In the genomic region with DNA sequence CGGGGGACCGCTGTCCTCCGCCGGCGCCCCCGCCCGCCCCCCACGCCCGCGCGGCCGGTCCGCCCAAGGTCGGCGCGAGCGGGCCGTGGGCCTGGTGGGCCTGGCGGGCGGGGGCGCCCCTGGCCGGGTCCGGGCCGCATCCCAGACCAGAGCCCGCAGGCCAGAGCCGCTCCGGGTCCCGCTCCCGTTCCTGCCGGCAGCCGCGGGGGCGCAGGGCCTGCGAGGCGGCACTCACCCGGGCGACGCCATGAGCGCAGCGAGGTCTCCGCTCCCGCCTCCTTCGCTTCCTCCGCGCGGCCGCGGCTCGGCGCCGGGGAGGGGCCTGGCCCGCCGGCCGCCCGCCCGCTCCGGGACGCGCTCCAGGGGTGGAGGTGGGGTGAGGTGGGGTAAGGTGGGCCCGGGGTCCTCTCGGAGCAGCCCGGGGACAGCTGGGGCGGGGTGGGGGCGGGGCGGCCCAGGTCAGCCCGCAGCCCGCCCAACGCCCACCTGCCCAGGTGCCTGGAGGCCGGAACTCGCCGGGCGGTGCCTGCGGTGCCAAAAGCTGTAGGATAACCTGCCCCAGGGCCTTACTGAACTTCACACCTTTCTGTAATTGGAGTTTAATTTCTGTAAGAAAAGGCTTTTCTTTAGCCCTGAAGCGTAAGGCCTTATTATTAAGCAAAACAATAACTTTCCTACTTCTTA, we compare ENCODE assay signal across 8 cellular contexts. TPM values are rescaled to one million over a fixed set of nuclear protein-coding genes. Genes with fewer than 3 reads are reported as not detected.
DNase-seq lines count a peak whose midpoint lies in the region; ATAC-seq and TF ChIP-seq lines count a peak whose summit lies in the region.

A gene with protein sequence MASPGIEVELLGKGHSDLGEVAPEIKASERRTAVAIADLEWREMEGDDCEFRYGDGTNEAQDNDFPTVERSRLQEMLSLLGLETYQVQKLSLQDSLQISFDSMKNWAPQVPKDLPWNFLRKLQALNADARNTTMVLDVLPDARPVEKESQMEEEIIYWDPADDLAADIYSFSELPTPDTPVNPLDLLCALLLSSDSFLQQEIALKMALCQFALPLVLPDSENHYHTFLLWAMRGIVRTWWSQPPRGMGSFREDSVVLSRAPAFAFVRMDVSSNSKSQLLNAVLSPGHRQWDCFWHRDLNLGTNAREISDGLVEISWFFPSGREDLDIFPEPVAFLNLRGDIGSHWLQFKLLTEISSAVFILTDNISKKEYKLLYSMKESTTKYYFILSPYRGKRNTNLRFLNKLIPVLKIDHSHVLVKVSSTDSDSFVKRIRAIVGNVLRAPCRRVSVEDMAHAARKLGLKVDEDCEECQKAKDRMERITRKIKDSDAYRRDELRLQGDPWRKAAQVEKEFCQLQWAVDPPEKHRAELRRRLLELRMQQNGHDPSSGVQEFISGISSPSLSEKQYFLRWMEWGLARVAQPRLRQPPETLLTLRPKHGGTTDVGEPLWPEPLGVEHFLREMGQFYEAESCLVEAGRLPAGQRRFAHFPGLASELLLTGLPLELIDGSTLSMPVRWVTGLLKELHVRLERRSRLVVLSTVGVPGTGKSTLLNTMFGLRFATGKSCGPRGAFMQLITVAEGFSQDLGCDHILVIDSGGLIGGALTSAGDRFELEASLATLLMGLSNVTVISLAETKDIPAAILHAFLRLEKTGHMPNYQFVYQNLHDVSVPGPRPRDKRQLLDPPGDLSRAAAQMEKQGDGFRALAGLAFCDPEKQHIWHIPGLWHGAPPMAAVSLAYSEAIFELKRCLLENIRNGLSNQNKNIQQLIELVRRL (minus strand): TSS at position 270 of the 684 bp plus-strand sequence. CDS start 21 bp downstream, at position 249.

- TF ChIP-seq POLR2A in GM19193 (IDR thresholded peaks at IDR 0.05; ENCODE audit: extremely low read depth, insufficient read depth, insufficient read length) (peak; percentile 69), Raji (IDR thresholded peaks at IDR 0.05; ENCODE audit: insufficient read depth, low read depth, low read length) (peak; percentile 57), transverse colon (IDR thresholded peaks at IDR 0.05) (no peak)

- CTCF ChIA-PET in activated naive CD4-positive, alpha-beta T cell treated with anti-CD3 and anti-CD28 coated beads, Interleukin-2, amount 10 ng/mL, durations not matched to agents 7 days and 5 days (lab: Charles Lee): no interaction called here

- H3K9ac ChIP-seq in BLaER1: peak within 1 kb of the TSS; percentile 94

- no peak for TF ChIP-seq CTCF in osteoblast (IDR thresholded peaks at IDR 0.05; ENCODE audit: extremely low read depth, low read depth, low read length)
- TF ChIP-seq CTCF in transverse colon (IDR thresholded peaks at IDR 0.05): no peak

- H3K9me3 ChIP-seq in BLaER1 (no peaks in the 10 kb centered on the region), osteoblast (ENCODE audit: low read depth, low read length) (no peaks in the 10 kb centered on the region), transverse colon (no peaks in the 10 kb centered on the region)

- peak within 1 kb of the TSS; percentile 93 for H3K27ac Mint-ChIP-seq in activated naive CD4-positive, alpha-beta T cell treated with anti-CD3 and anti-CD28 coated beads, Interleukin-2, amount 10 ng/mL, durations not matched to agents 7 days and 5 days

- ATAC-seq in HG03439 (IDR thresholded peaks at IDR 0.05; ENCODE audit: unreplicated experiment): peak; percentile 63

- 0% methylated on average over 30 of the region's 74 CpGs; no CpG with 5 or more reads in 1 of the 2 donors for WGBS in transverse colon (ENCODE audit: low coverage in 1 of 2), 2 donors

- peak; percentile 71 for DNase-seq in activated naive CD4-positive, alpha-beta T cell treated with anti-CD3 and anti-CD28 coated beads, Interleukin-2, amount 10 ng/mL, durations not matched to agents 7 days and 5 days
- peak; percentile 41 for DNase-seq in glomerular visceral epithelial cell (ENCODE audit: extremely low spot score)
- DNase-seq in osteoblast (ENCODE audit: insufficient read length, low spot score, missing footprints): peak; percentile 98
- DNase-seq in transverse colon: peak; percentile 57

- TF ChIP-seq EP300 in transverse colon (IDR thresholded peaks at IDR 0.05; ENCODE audit: low read depth): no peak

- H4K20me1 ChIP-seq in BLaER1: peaks cover 41% of the 10 kb centered on the region
- H4K20me1 ChIP-seq in osteoblast (ENCODE audit: insufficient read depth, low read length): peaks cover 33% of the 10 kb centered on the region

- peak within 1 kb of the TSS; percentile 78 for H3K4me2 ChIP-seq in BLaER1
- peak within 1 kb of the TSS; percentile 93 for H3K4me2 ChIP-seq in osteoblast (ENCODE audit: insufficient read depth, low read length)

- H3K27me3 ChIP-seq in BLaER1 (no peaks in the 10 kb centered on the region), osteoblast (ENCODE audit: insufficient read depth, low read length) (no peaks in the 10 kb centered on the region), transverse colon (no peaks in the 10 kb centered on the region)

- no peaks in the 10 kb centered on the region for H3K9me3 Mint-ChIP-seq in activated naive CD4-positive, alpha-beta T cell treated with anti-CD3 and anti-CD28 coated beads, Interleukin-2, amount 10 ng/mL, durations not matched to agents 7 days and 5 days

- H3K79me2 ChIP-seq in osteoblast (ENCODE audit: insufficient read depth, low read length): peaks cover 49% of the 10 kb centered on the region

- peak within 1 kb of the TSS; percentile 95 for H3K4me3 Mint-ChIP-seq in activated naive CD4-positive, alpha-beta T cell treated with anti-CD3 and anti-CD28 coated beads, Interleukin-2, amount 10 ng/mL, durations not matched to agents 7 days and 5 days

- peak within 1 kb of the TSS; percentile 91 for H2AFZ ChIP-seq in osteoblast (ENCODE audit: low read length)

- peaks cover 2% of the 10 kb centered on the region for H3K36me3 Mint-ChIP-seq in activated naive CD4-positive, alpha-beta T cell treated with anti-CD3 and anti-CD28 coated beads, Interleukin-2, amount 10 ng/mL, durations not matched to agents 7 days and 5 days

- no peaks in the 10 kb centered on the region for H3K27me3 Mint-ChIP-seq in activated naive CD4-positive, alpha-beta T cell treated with anti-CD3 and anti-CD28 coated beads, Interleukin-2, amount 10 ng/mL, durations not matched to agents 7 days and 5 days

- H3K4me1 Mint-ChIP-seq in activated naive CD4-positive, alpha-beta T cell treated with anti-CD3 and anti-CD28 coated beads, Interleukin-2, amount 10 ng/mL, durations not matched to agents 7 days and 5 days: peaks cover 27% of the 10 kb centered on the region

- H3K4me3 ChIP-seq in BLaER1 (peak within 1 kb of the TSS; percentile 78), osteoblast (ENCODE audit: insufficient read depth, low read length) (peak within 1 kb of the TSS; percentile 80), transverse colon (peak within 1 kb of the TSS; percentile 75 to 86 (median 80))

- peaks cover 13% of the 10 kb centered on the region; the same call in 1 of the 2 replicates for H3K36me3 ChIP-seq in BLaER1
- H3K36me3 ChIP-seq in osteoblast (ENCODE audit: insufficient read depth, low read length): peaks cover 3% of the 10 kb centered on the region
- H3K36me3 ChIP-seq in transverse colon: no peaks in the 10 kb centered on the region

- intact Hi-C loops in transverse colon (cut with DNase I; ENCODE audit: low total_unique reads): no loop called here

- H3K27ac ChIP-seq in BLaER1 (peak within 1 kb of the TSS; percentile 94), osteoblast (ENCODE audit: low read depth, low read length) (peak within 1 kb of the TSS; percentile 79), transverse colon (peak within 1 kb of the TSS; percentile 89 to 95 (median 93))

- peaks cover 27% of the 10 kb centered on the region for H3K4me1 ChIP-seq in BLaER1
- H3K4me1 ChIP-seq in osteoblast (ENCODE audit: insufficient read depth, low read length): peaks cover 19% of the 10 kb centered on the region
- H3K4me1 ChIP-seq in transverse colon: peaks cover 13 to 31% (median 23%) of the 10 kb centered on the region in 4 donors

- in situ Hi-C loops in transverse colon (cut with MboI; ENCODE audit: low pct_ligation_motif_present in 1 of 4, low pct_unique_long_range_greater_than_20kb in 1 of 4, low sequenced_read_pairs in 3 of 4): no loop called here

RNA-seq across cellular contexts. Expression of the gene that starts here (rescaled TPM):
- total RNA-seq in osteoblast (28.9 and 30.4 TPM in 2 replicates), transverse colon (10 to 100 TPM; 54.5 to 84.2 (median 58.2) TPM)

Comparison
In these comparisons a context has a peak if more than half of its experiments do, and no peak if none do; other contexts are left out.
1. Peak in every context shown above with its lines: DNase-seq, ATAC-seq, H3K4me3 ChIP-seq and H3K27ac ChIP-seq.
2. DNase-seq: peak in every context shown above with its lines; median percentile 98 in osteoblast; 71 in activated naive CD4-positive, alpha-beta T cell treated with anti-CD3 and anti-CD28 coated beads, Interleukin-2, amount 10 ng/mL, durations not matched to agents 7 days and 5 days; 57 in transverse colon; 41 in glomerular visceral epithelial cell.